In the genomic region with DNA sequence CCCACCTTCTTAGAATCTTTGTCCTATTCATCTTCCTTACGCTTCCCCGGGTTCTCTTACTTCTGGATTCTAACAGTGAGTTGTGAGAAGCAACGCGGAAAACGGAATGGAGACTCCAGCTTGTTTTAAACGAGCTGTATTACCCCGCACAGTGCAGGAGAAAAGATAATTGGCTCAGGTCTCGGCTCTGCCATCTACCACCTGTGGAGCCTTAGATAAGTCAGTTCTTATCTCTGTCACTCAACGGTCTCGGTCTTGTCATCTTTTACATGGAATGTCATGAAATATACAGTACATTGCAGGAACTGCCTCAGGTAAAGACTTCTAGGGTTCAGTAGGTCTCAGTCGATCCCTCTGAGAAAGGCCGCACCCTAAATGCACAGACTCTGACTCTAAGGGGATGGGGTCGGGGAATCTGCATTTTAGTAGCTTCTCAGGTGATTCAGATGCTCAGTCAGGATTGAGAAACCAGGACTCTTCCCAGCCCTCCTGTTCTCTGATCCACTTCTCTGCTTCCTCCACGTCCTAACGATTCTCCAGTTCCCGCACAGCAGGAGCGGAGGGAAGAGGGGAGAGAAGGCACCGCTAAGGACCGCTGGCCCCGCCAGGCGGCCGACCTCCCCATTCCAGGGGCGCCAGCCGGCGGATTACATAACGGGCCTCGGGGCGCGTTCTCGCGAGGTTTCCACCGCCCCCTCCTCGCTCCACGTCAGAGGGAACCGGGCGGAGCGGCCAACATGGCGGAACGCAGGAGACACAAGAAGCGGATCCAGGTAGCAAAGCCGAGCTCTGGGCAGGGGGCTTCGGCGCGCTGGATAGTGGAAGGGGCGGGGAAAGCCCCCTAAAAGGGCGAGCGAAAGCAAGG, we compare ENCODE assay signal across 8 cellular contexts. TPM values are rescaled to one million over a fixed set of nuclear protein-coding genes. Genes with fewer than 3 reads are reported as not detected.
A peak's percentile ranks its signal among the peaks of the same experiment; 100 is the strongest.
DNase-seq lines count a peak whose midpoint lies in the region; ATAC-seq and TF ChIP-seq lines count a peak whose summit lies in the region.

A gene with protein sequence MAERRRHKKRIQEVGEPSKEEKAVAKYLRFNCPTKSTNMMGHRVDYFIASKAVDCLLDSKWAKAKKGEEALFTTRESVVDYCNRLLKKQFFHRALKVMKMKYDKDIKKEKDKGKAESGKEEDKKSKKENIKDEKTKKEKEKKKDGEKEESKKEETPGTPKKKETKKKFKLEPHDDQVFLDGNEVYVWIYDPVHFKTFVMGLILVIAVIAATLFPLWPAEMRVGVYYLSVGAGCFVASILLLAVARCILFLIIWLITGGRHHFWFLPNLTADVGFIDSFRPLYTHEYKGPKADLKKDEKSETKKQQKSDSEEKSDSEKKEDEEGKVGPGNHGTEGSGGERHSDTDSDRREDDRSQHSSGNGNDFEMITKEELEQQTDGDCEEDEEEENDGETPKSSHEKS (plus strand): TSS at position 722 of the 865 bp plus-strand sequence. CDS start 16 bp downstream, at position 738.

- H3K4me3 ChIP-seq in right cardiac atrium (ENCODE audit: low read length) (peak within 1 kb of the TSS; percentile 88), vagina (peak within 1 kb of the TSS; percentile 65 to 88)

- H3K36me3 Mint-ChIP-seq in T-helper 17 cell (ENCODE audit: low read depth): peaks cover 3% of the 10 kb centered on the region

- H3K4me1 ChIP-seq in right cardiac atrium (ENCODE audit: control insufficient read depth, insufficient read depth, low read length): no peaks in the 10 kb centered on the region
- peaks cover 48% of the 10 kb centered on the region for H3K4me1 ChIP-seq in vagina

- no peaks in the 10 kb centered on the region for H3K27me3 ChIP-seq in right cardiac atrium (ENCODE audit: control insufficient read depth, insufficient read depth)
- no peaks in the 10 kb centered on the region for H3K27me3 ChIP-seq in vagina

- DNase-seq in NCI-H1694 treated with DMSO at 0.1 percent for 48 hours (lab: John Stamatoyannopoulos, UW) (peak; percentile 75), T-helper 17 cell (peak; percentile 89 to 94 (median 91)), right cardiac atrium (peak; percentile 95 to 98 (median 98)), putamen (ENCODE audit: low spot score) (peak; percentile 93), vagina (ENCODE audit: extremely low spot score in 2 of 2) (peak in 1 of 2 donors; percentile 92)

- peaks cover 42% of the 10 kb centered on the region for H3K4me1 Mint-ChIP-seq in T-helper 17 cell

- WGBS in right cardiac atrium: 5% methylated on average over 47 of the region's 47 CpGs

- no peaks in the 10 kb centered on the region for H3K36me3 ChIP-seq in vagina

- H3K4me3 Mint-ChIP-seq in T-helper 17 cell: peak within 1 kb of the TSS; percentile 97

- intact Hi-C loops in right cardiac atrium (cut with DNase I) (loop anchor here in 3 of 4 donors (5.0 to 10.0 kb wide), 3 partner anchors 82 to 104 kb away; a partner anchor contains a TSS), vagina (cut with DNase I) (no loop called here)

- peak in 1 of 3 experiments; percentile 17 for TF ChIP-seq CTCF in vagina (IDR thresholded peaks at IDR 0.05)

- H3K27me3 Mint-ChIP-seq in T-helper 17 cell: no peaks in the 10 kb centered on the region

- ATAC-seq in GM18498 (IDR thresholded peaks at IDR 0.05; ENCODE audit: unreplicated experiment) (peak; percentile 92), HG02938 (IDR thresholded peaks at IDR 0.05; ENCODE audit: unreplicated experiment) (peak; percentile 92), T-helper 17 cell (peak; percentile 92), right cardiac atrium (peak; percentile 99)

- H3K27ac Mint-ChIP-seq in T-helper 17 cell: peak within 1 kb of the TSS; percentile 99

- H3K9me3 ChIP-seq in T-helper 17 cell (ENCODE audit: control insufficient read depth, low read length, poor library complexity, severe bottlenecking) (no peaks in the 10 kb centered on the region), right cardiac atrium (ENCODE audit: control insufficient read depth, low read length) (no peaks in the 10 kb centered on the region), vagina (no peaks in the 10 kb centered on the region)

- TF ChIP-seq POLR2A in vagina (IDR thresholded peaks at IDR 0.05): peak in 1 of 2 donors; percentile 79

- H3K27ac ChIP-seq in angular gyrus (ENCODE audit: low read depth, low read length) (peak within 1 kb of the TSS; percentile 95), right cardiac atrium (ENCODE audit: low read length) (peak within 1 kb of the TSS; percentile 89), vagina (peak within 1 kb of the TSS; percentile 99)

RNA-seq across cellular contexts. Expression of the gene that starts here (rescaled TPM):
- 10 to 100 TPM; 85.7 to 87.4 TPM for total RNA-seq in T-helper 17 cell
- 10 to 100 TPM; 90.0 to 99.7 (median 97.2) TPM for total RNA-seq in right cardiac atrium
- 45.0 TPM for polyA plus RNA-seq in right cardiac atrium
- 38.1 TPM for total RNA-seq in vagina
